21 cellular contexts compared by ENCODE assay signal in the genomic region with DNA sequence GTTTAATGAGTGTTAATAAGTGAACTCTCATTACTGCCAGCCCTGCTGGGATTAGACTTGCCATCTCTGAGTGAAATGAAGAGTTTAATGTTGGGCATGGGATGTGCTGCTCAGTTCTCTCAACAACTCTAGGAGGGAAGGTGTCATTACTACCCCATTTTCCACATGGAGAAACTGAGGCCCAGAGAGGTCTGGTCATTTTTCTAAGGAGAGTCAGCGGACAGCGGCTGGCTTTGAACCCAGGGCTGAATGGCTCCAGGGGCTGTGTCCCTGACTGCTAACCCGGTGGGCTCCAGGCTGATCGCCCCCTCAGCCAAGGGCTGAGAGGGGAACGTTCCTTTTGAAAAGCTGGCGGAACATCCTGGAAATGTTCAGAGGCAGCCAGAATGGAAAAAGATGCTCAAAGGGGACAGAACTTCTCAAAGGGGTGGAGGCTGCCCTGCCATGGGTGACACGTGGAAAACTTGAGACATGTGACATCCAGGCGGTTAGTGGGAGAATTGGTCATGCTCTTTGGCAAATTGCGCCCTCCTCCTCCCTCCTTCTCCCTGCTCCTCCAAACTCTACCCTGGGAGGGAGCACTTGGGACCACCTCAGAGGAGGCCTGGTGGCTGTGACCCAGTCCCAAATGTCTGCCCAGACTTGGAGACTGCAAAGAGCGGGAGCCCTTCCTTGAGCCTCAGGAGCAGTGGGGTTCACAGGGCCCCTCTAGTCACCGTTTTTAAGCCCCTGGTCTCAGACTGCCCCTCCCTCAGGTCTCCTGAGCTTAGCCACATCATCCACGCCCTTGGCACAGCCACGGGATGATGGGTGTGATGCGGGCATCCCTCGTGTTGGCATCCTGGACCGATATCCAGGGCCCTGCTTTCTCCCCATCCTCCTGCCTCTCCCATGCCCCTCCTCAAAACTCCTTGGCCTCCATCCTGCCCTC. TPM values are rescaled to one million over a fixed set of nuclear protein-coding genes. Genes with fewer than 3 reads are reported as not detected.
DNase-seq lines count a peak whose midpoint lies in the region; ATAC-seq and TF ChIP-seq lines count a peak whose summit lies in the region.
"Had no signal": no experiment of that assay in that cellular context is flagged by ENCODE, and none has a peak within 500 bp of the region (broad histone marks: within the 10 kb centered on the region; RNA-seq: fewer than 3 reads in every experiment).

No MANE protein-coding gene starts in this region.

- intact Hi-C loops in esophagus squamous epithelium (cut with DNase I), result no loop called here
- intact Hi-C loops in vagina (cut with DNase I), result no loop called here

- H3K36me3 Mint-ChIP-seq in neural progenitor cell, result peaks cover 5% of the 10 kb centered on the region
- H3K36me3 Mint-ChIP-seq: immature natural killer cell had no signal

- H3K4me3 Mint-ChIP-seq in neural progenitor cell, result no peak overlapping the region
- H3K4me3 Mint-ChIP-seq: immature natural killer cell; T-helper 1 cell treated with Interleukin-12 subunit alpha and Interleukin-12 subunit beta and Interleukin-4 antibody, amounts not matched to agents 30 μg/mL and 1 μg/mL, for 36 hours had no signal

- no peak overlapping the region for H2AFZ ChIP-seq in neural progenitor cell (replicated peaks)

- H3K27me3 Mint-ChIP-seq in neural progenitor cell (ENCODE audit: insufficient read depth, low read depth), result no peaks in the 10 kb centered on the region

- no peak for TF ChIP-seq POLR2A in esophagus squamous epithelium (IDR thresholded peaks at IDR 0.05)
- TF ChIP-seq POLR2A in vagina (IDR thresholded peaks at IDR 0.05), result no peak

- peak overlapping the region; percentile 74 for H3K27ac Mint-ChIP-seq in neural progenitor cell
- H3K27ac Mint-ChIP-seq: immature natural killer cell; T-helper 1 cell treated with Interleukin-12 subunit alpha and Interleukin-12 subunit beta and Interleukin-4 antibody, amounts not matched to agents 30 μg/mL and 1 μg/mL, for 36 hours had no signal

- DNase-seq in stimulated activated CD4-positive, alpha-beta T cell treated with anti-CD3 and anti-CD28 coated beads, Interleukin-15, amount 100 ng/mL, for 24 hours, result peak; percentile 33
- no peak for DNase-seq in stimulated activated CD4-positive, alpha-beta T cell treated with anti-CD3 and anti-CD28 coated beads, Interleukin-4, amount 100 ng/mL, for 4 hours
- DNase-seq in esophagus squamous epithelium (lab: John Stamatoyannopoulos, UW), result no peak
- no peak for DNase-seq in neural progenitor cell (ENCODE audit: low spot score)
- DNase-seq in vagina (ENCODE audit: extremely low spot score in 2 of 2), result no peak
- no peak for DNase-seq in SIG-M5 (lab: John Stamatoyannopoulos, UW)
- DNase-seq: DMS79 treated with DMSO at 0.1 percent for 48 hours; dorsolateral prefrontal cortex; head of caudate nucleus; immature natural killer cell; lower lobe of right lung; NCI-H1436 treated with DMSO at 0.1 percent for 48 hours; NCI-H2171 treated with DMSO at 0.1 percent for 48 hours; NCI-H774; occipital lobe; stimulated activated CD4-positive, alpha-beta T cell treated with anti-CD3 and anti-CD28 coated beads, Interleukin-4, amount 100 ng/mL, for 1 hour had no signal

- H3K4me1 ChIP-seq in esophagus squamous epithelium (no peaks in the 10 kb centered on the region), neural progenitor cell (no peaks in the 10 kb centered on the region), vagina (no peaks in the 10 kb centered on the region)
- H3K4me1 ChIP-seq: lower lobe of right lung had no signal

- no peaks in the 10 kb centered on the region for H4K20me1 ChIP-seq in neural progenitor cell (ENCODE audit: low read depth)

- ATAC-seq in GM19324 (IDR thresholded peaks at IDR 0.05; ENCODE audit: low FRiP score, unreplicated experiment) (no peak), HG03521 (IDR thresholded peaks at IDR 0.05; ENCODE audit: unreplicated experiment) (no peak)

- TF ChIP-seq CTCF in esophagus squamous epithelium (IDR thresholded peaks at IDR 0.05) (no peak), neural progenitor cell (IDR thresholded peaks at IDR 0.05) (no peak), vagina (IDR thresholded peaks at IDR 0.05) (no peak)

- H3K9me3 ChIP-seq in esophagus squamous epithelium (no peaks in the 10 kb centered on the region), neural progenitor cell (ENCODE audit: low read depth) (no peaks in the 10 kb centered on the region), vagina (no peaks in the 10 kb centered on the region)
- H3K9me3 ChIP-seq: lower lobe of right lung, SJCRH30 had no signal

- H3K4me3 ChIP-seq in esophagus squamous epithelium (no peak overlapping the region), neural progenitor cell (no peak overlapping the region), vagina (no peak overlapping the region)
- H3K4me3 ChIP-seq: dorsolateral prefrontal cortex, lower lobe of right lung, SJCRH30 had no signal

- H3K36me3 ChIP-seq in esophagus squamous epithelium (no peaks in the 10 kb centered on the region), neural progenitor cell (no peaks in the 10 kb centered on the region), vagina (no peaks in the 10 kb centered on the region)
- H3K36me3 ChIP-seq: lower lobe of right lung, SJCRH30 had no signal

- no peaks in the 10 kb centered on the region for H3K4me1 Mint-ChIP-seq in neural progenitor cell
- H3K4me1 Mint-ChIP-seq: immature natural killer cell had no signal

- no peaks in the 10 kb centered on the region for H3K27me3 ChIP-seq in esophagus squamous epithelium
- H3K27me3 ChIP-seq in neural progenitor cell, result no peaks in the 10 kb centered on the region
- no peaks in the 10 kb centered on the region for H3K27me3 ChIP-seq in vagina
- H3K27me3 ChIP-seq: dorsolateral prefrontal cortex had no signal

- H3K27ac ChIP-seq in esophagus squamous epithelium (peak overlapping the region in 3 of 4 donors; percentile 7 to 46 (median 25)), neural progenitor cell (no peak overlapping the region), vagina (peak overlapping the region; percentile 71)
- H3K27ac ChIP-seq: epithelial cell of prostate, lower lobe of right lung, SJCRH30 had no signal

- H3K9me3 Mint-ChIP-seq in neural progenitor cell, result no peaks in the 10 kb centered on the region
- H3K9me3 Mint-ChIP-seq: immature natural killer cell; T-helper 1 cell treated with Interleukin-12 subunit alpha and Interleukin-12 subunit beta and Interleukin-4 antibody, amounts not matched to agents 30 μg/mL and 1 μg/mL, for 36 hours had no signal

- H3K4me2 ChIP-seq in neural progenitor cell, result no peak overlapping the region

- WGBS in esophagus squamous epithelium, 2 donors, result 39 to 46% methylated on average over 9 to 14 of the region's 16 CpGs

- no peaks in the 10 kb centered on the region for H3K79me2 ChIP-seq in neural progenitor cell (ENCODE audit: low read depth)

- no peaks in the 10 kb centered on the region for H3F3A ChIP-seq in neural progenitor cell (ENCODE audit: low read depth)

- no peak overlapping the region for H3K9ac ChIP-seq in neural progenitor cell

RNA-seq across cellular contexts. Expression of gene DNM1, which starts 28.7 kb away (rescaled TPM):
- total RNA-seq in esophagus squamous epithelium (1 to 10 TPM; 1.3 to 9.7 (median 1.6) TPM), neural progenitor cell (ENCODE audit: low replicate concordance) (30.1 and 52.7 TPM in 2 replicates), vagina (33.4 TPM)

RNA-seq across cellular contexts. Expression of gene CIZ1, which starts 40.5 kb away (rescaled TPM):
- total RNA-seq in esophagus squamous epithelium (10 to 100 TPM; 31.0 to 74.6 (median 43.7) TPM), neural progenitor cell (ENCODE audit: low replicate concordance) (33.4 and 48.8 TPM in 2 replicates), vagina (101 TPM)

RNA-seq across cellular contexts. Expression of gene GOLGA2, which starts 43.9 kb away (rescaled TPM):
- total RNA-seq in esophagus squamous epithelium (10 to 100 TPM; 76.1 to 92.0 (median 89.2) TPM), neural progenitor cell (ENCODE audit: low replicate concordance) (25.2 and 37.5 TPM in 2 replicates), vagina (84.5 TPM)

RNA-seq across cellular contexts. Expression of gene SWI5, which starts 44.2 kb away (rescaled TPM):
- total RNA-seq in esophagus squamous epithelium (10 to 100 TPM; 15.2 to 28.2 (median 17.5) TPM), neural progenitor cell (ENCODE audit: low replicate concordance) (15.0 and 21.5 TPM in 2 replicates), vagina (42.7 TPM)
